29 cellular contexts compared by ENCODE assay signal in genomic region chr11:115267871-115268270, GRCh38.
DNase-seq lines count a peak whose midpoint lies in the region; ATAC-seq and TF ChIP-seq lines count a peak whose summit lies in the region.
"Had no signal": no experiment of that assay in that cellular context is flagged by ENCODE, and none has a peak within 500 bp of the region (broad histone marks: within the 10 kb centered on the region; RNA-seq: fewer than 3 reads in every experiment).

No MANE protein-coding gene starts in this region.

- H3K9me3 ChIP-seq in endocrine pancreas (ENCODE audit: control insufficient read depth, low read length): no peaks in the 10 kb centered on the region
- no peaks in the 10 kb centered on the region for H3K9me3 ChIP-seq in stomach
- H3K9me3 ChIP-seq: adrenal gland, breast epithelium, esophagus muscularis mucosa, gastrocnemius medialis, neutrophil, SK-N-SH, uterus had no signal

- no peak overlapping the region for H3K27ac Mint-ChIP-seq in natural killer cell
- H3K27ac Mint-ChIP-seq: activated CD4-positive, alpha-beta T cell treated with anti-CD3 and anti-CD28 coated beads for 36 hours; endodermal cell; progenitor cell of endocrine pancreas; T-helper 17 cell had no signal

- H3K27me3 Mint-ChIP-seq in natural killer cell (ENCODE audit: low read depth in 2 of 2): peaks cover 7 to 15% of the 10 kb centered on the region in 2 donors
- H3K27me3 Mint-ChIP-seq: progenitor cell of endocrine pancreas had no signal

- no peak overlapping the region for H3K9ac ChIP-seq in endocrine pancreas (ENCODE audit: control insufficient read depth, insufficient read depth, low read length)
- H3K9ac ChIP-seq: SK-N-SH had no signal

- no peaks in the 10 kb centered on the region for H3K36me3 Mint-ChIP-seq in natural killer cell

- H3K4me3 Mint-ChIP-seq in natural killer cell: no peak overlapping the region
- H3K4me3 Mint-ChIP-seq: activated CD4-positive, alpha-beta T cell treated with anti-CD3 and anti-CD28 coated beads for 36 hours; activated T-cell treated with anti-CD3 and anti-CD28 coated beads, Interleukin-2, amount 50 U/mL, for 4 hours; endodermal cell; T-helper 17 cell had no signal

- TF ChIP-seq POLR2A in stomach (IDR thresholded peaks at IDR 0.05): no peak

- H3K27me3 ChIP-seq in endocrine pancreas (ENCODE audit: control insufficient read depth, insufficient read depth, low read length): no peaks in the 10 kb centered on the region
- H3K27me3 ChIP-seq in stomach: no peaks in the 10 kb centered on the region
- H3K27me3 ChIP-seq: adrenal gland, breast epithelium, esophagus muscularis mucosa, gastrocnemius medialis, neutrophil, uterus had no signal

- CTCF ChIA-PET in HEK293T (lab: Yijun Ruan, JAX): no interaction called here

- H3K4me3 ChIP-seq in AG10803 (ENCODE audit: low read length) (no peak overlapping the region), endocrine pancreas (ENCODE audit: control insufficient read depth, insufficient read depth, low read length) (peak overlapping the region; percentile 6), stomach (no peak overlapping the region)
- H3K4me3 ChIP-seq: adrenal gland, breast epithelium, coronary artery, esophagus muscularis mucosa, lung, skin epidermis, uterus had no signal

- H3K4me1 ChIP-seq in endocrine pancreas (ENCODE audit: control insufficient read depth, insufficient read depth, low read length): peaks cover 13% of the 10 kb centered on the region
- H3K4me1 ChIP-seq in stomach: peaks cover 0 to 7% (median 0%) of the 10 kb centered on the region in 4 donors
- H3K4me1 ChIP-seq: breast epithelium, uterus had no signal

- H3K36me3 ChIP-seq in endocrine pancreas (ENCODE audit: control insufficient read depth, insufficient read depth, low read length): no peaks in the 10 kb centered on the region
- H3K36me3 ChIP-seq in stomach: no peaks in the 10 kb centered on the region
- H3K36me3 ChIP-seq: adrenal gland, breast epithelium, esophagus muscularis mucosa, gastrocnemius medialis, neutrophil, uterus had no signal

- 65 to 75% (median 73%) methylated on average over 7 of the region's 7 CpGs for WGBS in stomach, 5 donors

- H3K27ac ChIP-seq in stomach: no peak overlapping the region
- H3K27ac ChIP-seq: adrenal gland, breast epithelium, C4-2B, coronary artery, esophagus muscularis mucosa, neutrophil, skin epidermis, uterus had no signal

- DNase-seq in AG10803 (ENCODE audit: low read depth): peak; percentile 22
- peak; percentile 83 for DNase-seq in LHCN-M2 (ENCODE audit: low read depth)
- DNase-seq in natural killer cell: no peak
- no peak for DNase-seq in DMS 273 (lab: John Stamatoyannopoulos, UW; ENCODE audit: unreplicated experiment)
- DNase-seq in HEK293T (ENCODE audit: extremely low spot score): no peak
- no peak for DNase-seq in stomach
- DNase-seq: activated CD4-positive, alpha-beta T cell treated with anti-CD3 and anti-CD28 coated beads for 36 hours; activated naive CD4-positive, alpha-beta T cell treated with Interleukin-2 at 50 U/mL for 16 hours; activated T-cell treated with anti-CD3 and anti-CD28 coated beads, Interleukin-2, amount 50 U/mL, for 4 hours; endodermal cell; gastrocnemius medialis; kidney; NCI-H1436; NCI-H446; SK-N-SH; stimulated activated CD4-positive, alpha-beta T cell treated with anti-CD3 and anti-CD28 coated beads, Interleukin-1b, Interleukin-23, amount 100 ng/mL, for 48 hours; substantia nigra; T-helper 17 cell; uterus had no signal

- intact Hi-C loops in natural killer cell (cut with micrococcal nuclease) (no loop called here), stomach (cut with DNase I; ENCODE audit: low total_unique reads) (no loop called here)

- TF ChIP-seq EP300 in stomach (IDR thresholded peaks at IDR 0.05): no peak

- peak; percentile 52 to 86 (median 67) for ATAC-seq in natural killer cell
- ATAC-seq: activated CD4-positive, alpha-beta T cell treated with anti-CD3 and anti-CD28 coated beads for 36 hours; activated T-cell treated with anti-CD3 and anti-CD28 coated beads, Interleukin-2, amount 50 U/mL, for 4 hours; gastrocnemius medialis; T-helper 17 cell had no signal

- POLR2A ChIA-PET in HEK293T (lab: Yijun Ruan, JAX): interaction anchor here (1.1 kb wide), 1 partner anchor 9 kb away, joined by 3 read pairs; no protein-coding TSS in a partner anchor

- no peaks in the 10 kb centered on the region for H3K4me1 Mint-ChIP-seq in natural killer cell
- H3K4me1 Mint-ChIP-seq: activated CD4-positive, alpha-beta T cell treated with anti-CD3 and anti-CD28 coated beads for 36 hours; T-helper 17 cell had no signal

- no peaks in the 10 kb centered on the region for H3K9me3 Mint-ChIP-seq in natural killer cell
- H3K9me3 Mint-ChIP-seq: activated T-cell treated with anti-CD3 and anti-CD28 coated beads, Interleukin-2, amount 50 U/mL, for 4 hours; endodermal cell had no signal

- TF ChIP-seq CTCF in AG10803 (conservative IDR thresholded peaks at IDR 0.05; ENCODE audit: low read length) (no peak), natural killer cell (IDR thresholded peaks at IDR 0.05) (no peak), stomach (IDR thresholded peaks at IDR 0.05) (no peak)

TF ChIP-seq in HEK293T, 16 proteins besides CTCF, POLR2A, EP300 and RAD21:
- TF ChIP-seq SUZ12 (IDR thresholded peaks at IDR 0.05): no peak
- TF ChIP-seq ZNF384 (IDR thresholded peaks at IDR 0.05): no peak
- TF ChIP-seq TARDBP (IDR thresholded peaks at IDR 0.05): no peak
- no peak for TF ChIP-seq LEF1 (IDR thresholded peaks at IDR 0.05; ENCODE audit: borderline replicate concordance)
- no peak for TF ChIP-seq BHLHE40 (IDR thresholded peaks at IDR 0.05; ENCODE audit: borderline replicate concordance)
- no peak for TF ChIP-seq PKNOX1 (IDR thresholded peaks at IDR 0.05)
- TF ChIP-seq CTBP1 (IDR thresholded peaks at IDR 0.05; ENCODE audit: borderline replicate concordance): no peak
- TF ChIP-seq FOXM1 (IDR thresholded peaks at IDR 0.05; ENCODE audit: borderline replicate concordance): no peak
- TF ChIP-seq NFRKB (IDR thresholded peaks at IDR 0.05): no peak
- no peak for TF ChIP-seq SP1 (IDR thresholded peaks at IDR 0.05)
- TF ChIP-seq HDGF (IDR thresholded peaks at IDR 0.05; ENCODE audit: borderline replicate concordance): no peak
- no peak for TF ChIP-seq L3MBTL2 (conservative IDR thresholded peaks at IDR 0.05)
- no peak for TF ChIP-seq ELF4 (IDR thresholded peaks at IDR 0.05)
- TF ChIP-seq FOXA1 (IDR thresholded peaks at IDR 0.05): no peak
- no peak for TF ChIP-seq FOXK2 (IDR thresholded peaks at IDR 0.05)

Comparison
In these comparisons a context has a peak if more than half of its experiments do, and no peak if none do; other contexts are left out.
1. DNase-seq: peak in AG10803 (single experiment) and LHCN-M2 (single experiment); none in natural killer cell (single experiment), DMS 273 (single experiment), HEK293T (single experiment) and stomach (single experiment).